ENCODE assay signal across 10 cellular contexts in genomic region chr7:27198138-27198841, GRCh38. TPM values are rescaled to one million over a fixed set of nuclear protein-coding genes. Genes with fewer than 3 reads are reported as not detected.
A peak's percentile ranks its signal among the peaks of the same experiment; 100 is the strongest.
DNase-seq lines count a peak whose midpoint lies in the region; ATAC-seq and TF ChIP-seq lines count a peak whose summit lies in the region.
"Had no signal": no experiment of that assay in that cellular context is flagged by ENCODE, and none has a peak within 500 bp of the region (broad histone marks: within the 10 kb centered on the region; RNA-seq: fewer than 3 reads in every experiment).

No MANE protein-coding gene starts in this region.

- H3K79me2 ChIP-seq in ACC112 (ENCODE audit: control insufficient read depth, insufficient read depth, low read length, unreplicated experiment), result no peaks in the 10 kb centered on the region

- intact Hi-C loops in mucosa of descending colon (cut with DNase I, micrococcal nuclease), result loop anchor here in 1 of 2 donors (10.0 kb wide), 2 partner anchors 727 to 827 kb away; no protein-coding TSS in a partner anchor
- intact Hi-C loops in Right ventricle myocardium superior (cut with DNase I), result loop anchor here (10.0 kb wide), 2 partner anchors 827 to 877 kb away; no protein-coding TSS in a partner anchor

- H3K4me1 Mint-ChIP-seq in activated CD4-positive, alpha-beta memory T cell treated with anti-CD3 and anti-CD28 coated beads, Interleukin-2, amount 10 ng/mL, durations not matched to agents 7 days and 5 days, result peaks cover 34% of the 10 kb centered on the region

- no peak overlapping the region for H2AFZ ChIP-seq in ACC112 (ENCODE audit: low read length, unreplicated experiment)

- peak overlapping the region; percentile 25; the same call in 1 of the 2 replicates for H3K4me3 ChIP-seq in ACC112 (ENCODE audit: low read depth, low read length)
- H3K4me3 ChIP-seq in mucosa of descending colon, result peak overlapping the region; percentile 68

- H3K27ac Mint-ChIP-seq in activated CD4-positive, alpha-beta memory T cell treated with anti-CD3 and anti-CD28 coated beads, Interleukin-2, amount 10 ng/mL, durations not matched to agents 7 days and 5 days, result no peak overlapping the region

- CTCF ChIA-PET in activated CD4-positive, alpha-beta memory T cell treated with anti-CD3 and anti-CD28 coated beads, Interleukin-2, amount 10 ng/mL, durations not matched to agents 7 days and 5 days (lab: Charles Lee), result interaction anchor here (0.9 to 1.2 kb wide), 2 partner anchors 14 to 37 kb away, joined by 4 read pairs; partner anchors contain the start of gene HOXA11

- H3K36me3 ChIP-seq in ACC112 (ENCODE audit: insufficient read depth, low read length) (no peaks in the 10 kb centered on the region), mucosa of descending colon (ENCODE audit: low read depth) (no peaks in the 10 kb centered on the region)

- H3K4me1 ChIP-seq in ACC112 (ENCODE audit: control insufficient read depth, insufficient read depth, low read length, unreplicated experiment), result no peaks in the 10 kb centered on the region
- H3K4me1 ChIP-seq in mucosa of descending colon (ENCODE audit: low read depth), result peaks cover 8% of the 10 kb centered on the region

- no peaks in the 10 kb centered on the region for H3K9me3 Mint-ChIP-seq in activated CD4-positive, alpha-beta memory T cell treated with anti-CD3 and anti-CD28 coated beads, Interleukin-2, amount 10 ng/mL, durations not matched to agents 7 days and 5 days

- H3K36me3 Mint-ChIP-seq in activated CD4-positive, alpha-beta memory T cell treated with anti-CD3 and anti-CD28 coated beads, Interleukin-2, amount 10 ng/mL, durations not matched to agents 7 days and 5 days (ENCODE audit: low read depth), result no peaks in the 10 kb centered on the region

- H3K27me3 Mint-ChIP-seq in activated CD4-positive, alpha-beta memory T cell treated with anti-CD3 and anti-CD28 coated beads, Interleukin-2, amount 10 ng/mL, durations not matched to agents 7 days and 5 days, result peaks cover 83% of the 10 kb centered on the region

- no peak overlapping the region for H3K27ac ChIP-seq in ACC112 (ENCODE audit: low read depth, low read length)

- no peaks in the 10 kb centered on the region for H3K9me3 ChIP-seq in mucosa of descending colon

- no peak for TF ChIP-seq CTCF in mucosa of descending colon (IDR thresholded peaks at IDR 0.05)

- POLR2A ChIA-PET in activated CD4-positive, alpha-beta memory T cell treated with anti-CD3 and anti-CD28 coated beads, Interleukin-2, amount 10 ng/mL, durations not matched to agents 7 days and 5 days (lab: Charles Lee), result interaction anchor here (1.3 kb wide), 1 partner anchor 21 kb away, joined by 3 read pairs; no protein-coding TSS in a partner anchor

- peaks cover 93% of the 10 kb centered on the region for H3K27me3 ChIP-seq in ACC112 (ENCODE audit: insufficient read depth, low read length)

- H3K4me3 Mint-ChIP-seq in activated CD4-positive, alpha-beta memory T cell treated with anti-CD3 and anti-CD28 coated beads, Interleukin-2, amount 10 ng/mL, durations not matched to agents 7 days and 5 days, result peak overlapping the region; percentile 1

- ATAC-seq in mucosa of descending colon, result peak; percentile 8
- no peak for ATAC-seq in HG02884 (IDR thresholded peaks at IDR 0.05; ENCODE audit: unreplicated experiment)
- ATAC-seq in Right ventricle myocardium superior (ENCODE audit: poor library complexity), result no peak
- ATAC-seq in HG03521 (IDR thresholded peaks at IDR 0.05; ENCODE audit: unreplicated experiment), result no peak

- DNase-seq in EH (ENCODE audit: low read depth) (peak; percentile 37), mucosa of descending colon (peak in 1 of 3 donors; percentile 61), Right ventricle myocardium superior (no peak)
- DNase-seq in activated CD4-positive, alpha-beta memory T cell treated with anti-CD3 and anti-CD28 coated beads, Interleukin-2, amount 10 ng/mL, durations not matched to agents 7 days and 5 days, result no peak
- no peak for DNase-seq in stimulated activated CD4-positive, alpha-beta T cell treated with anti-CD3 and anti-CD28 coated beads, Interleukin-1b, Interleukin-23, amount 100 ng/mL, for 48 hours
- DNase-seq: foreskin melanocyte, IMR-90 had no signal

RNA-seq across cellular contexts. Expression of gene HOXA13, which starts 1.6 kb away (rescaled TPM):
- total RNA-seq in activated CD4-positive, alpha-beta memory T cell treated with anti-CD3 and anti-CD28 coated beads, Interleukin-2, amount 10 ng/mL, durations not matched to agents 7 days and 5 days, result not detected
- total RNA-seq in mucosa of descending colon, result 10 to 100 TPM; 28.0 to 54.3 (median 42.2) TPM
- total RNA-seq in Right ventricle myocardium superior, result not detected
- total RNA-seq: IMR-90 had no signal

RNA-seq across cellular contexts. Expression of gene HOXA11, which starts 13.3 kb away (rescaled TPM):
- not detected for total RNA-seq in activated CD4-positive, alpha-beta memory T cell treated with anti-CD3 and anti-CD28 coated beads, Interleukin-2, amount 10 ng/mL, durations not matched to agents 7 days and 5 days
- total RNA-seq in mucosa of descending colon (10 to 100 TPM in 1 of 3 donors, 1 to 10 TPM in 2; 3.2 to 27.2 (median 5.4) TPM), Right ventricle myocardium superior (not detected)
- total RNA-seq: IMR-90 had no signal

RNA-seq across cellular contexts. Expression of gene HOXA10, which starts 24.2 kb away (rescaled TPM):
- not detected for total RNA-seq in activated CD4-positive, alpha-beta memory T cell treated with anti-CD3 and anti-CD28 coated beads, Interleukin-2, amount 10 ng/mL, durations not matched to agents 7 days and 5 days
- 10 to 100 TPM; 25.0 to 56.9 (median 25.8) TPM for total RNA-seq in mucosa of descending colon
- not detected for total RNA-seq in Right ventricle myocardium superior

RNA-seq across cellular contexts. Expression of gene HOXA9, which starts 33.0 kb away (rescaled TPM):
- not detected for total RNA-seq in activated CD4-positive, alpha-beta memory T cell treated with anti-CD3 and anti-CD28 coated beads, Interleukin-2, amount 10 ng/mL, durations not matched to agents 7 days and 5 days
- total RNA-seq in mucosa of descending colon, result 10 to 100 TPM; 22.0 to 27.9 (median 25.0) TPM
- not detected for total RNA-seq in Right ventricle myocardium superior

RNA-seq across cellular contexts. Expression of gene HOXA7, which starts 41.8 kb away (rescaled TPM):
- total RNA-seq in activated CD4-positive, alpha-beta memory T cell treated with anti-CD3 and anti-CD28 coated beads, Interleukin-2, amount 10 ng/mL, durations not matched to agents 7 days and 5 days, result not detected
- total RNA-seq in mucosa of descending colon (10 to 100 TPM; 17.1 to 29.8 (median 27.9) TPM), Right ventricle myocardium superior (not detected)

Comparison
In these comparisons a context has a peak if more than half of its experiments do, and no peak if none do; other contexts are left out.
1. RNA of gene HOXA13, which starts 1.6 kb away (total RNA-seq): 28.0 to 54.3 TPM in mucosa of descending colon; not detected in activated CD4-positive, alpha-beta memory T cell treated with anti-CD3 and anti-CD28 coated beads, Interleukin-2, amount 10 ng/mL, durations not matched to agents 7 days and 5 days and not detected in Right ventricle myocardium superior (single experiment); every median in the first group is over 10 times any median in the second.
2. RNA of gene HOXA10, which starts 24.2 kb away (total RNA-seq): 25.0 to 56.9 TPM in mucosa of descending colon; not detected in activated CD4-positive, alpha-beta memory T cell treated with anti-CD3 and anti-CD28 coated beads, Interleukin-2, amount 10 ng/mL, durations not matched to agents 7 days and 5 days and not detected in Right ventricle myocardium superior (single experiment); every median in the first group is over 10 times any median in the second.